1 cellular context compared by ENCODE assay signal in the genomic region with DNA sequence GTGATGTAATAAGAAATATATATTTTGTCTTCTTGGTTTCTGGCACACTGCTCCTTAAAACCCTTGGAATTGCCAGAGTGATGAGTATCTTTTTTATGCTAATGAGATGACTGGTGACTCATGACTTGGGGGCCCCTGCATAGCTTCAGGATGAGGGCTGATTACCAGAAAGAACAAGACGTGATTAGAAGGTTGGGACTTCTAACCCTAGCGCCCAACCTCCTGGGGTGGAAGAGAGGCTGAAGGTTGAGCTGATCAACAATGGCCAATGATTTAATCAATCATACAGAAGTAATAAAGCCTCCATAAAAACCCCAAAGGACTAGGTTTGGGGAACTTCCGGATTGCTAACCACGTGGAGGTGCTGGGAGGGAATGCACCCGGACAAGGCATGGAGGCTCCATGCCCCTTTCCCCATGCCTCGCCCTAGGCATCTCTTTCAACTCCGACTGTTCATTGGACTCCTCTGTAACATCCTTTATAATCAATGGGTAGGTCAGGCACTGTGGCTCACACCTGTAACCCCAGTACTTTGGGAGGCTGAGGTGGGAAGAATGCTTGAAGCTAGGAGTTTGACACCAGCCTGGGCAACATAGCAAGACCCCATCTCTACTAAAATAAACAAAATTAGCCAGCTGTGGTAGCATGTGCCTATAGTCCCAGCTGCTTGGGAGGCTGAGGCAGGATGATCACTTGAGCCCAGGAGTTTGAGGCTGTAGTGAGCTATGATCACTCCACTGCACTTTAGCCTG.
TF ChIP-seq lines count a peak whose summit lies in the region.

No MANE protein-coding gene starts in this region.

TF ChIP-seq in K562, 482 proteins besides CTCF, POLR2A, EP300 and RAD21 (continued from another document):
- TF ChIP-seq, protein P1, sequence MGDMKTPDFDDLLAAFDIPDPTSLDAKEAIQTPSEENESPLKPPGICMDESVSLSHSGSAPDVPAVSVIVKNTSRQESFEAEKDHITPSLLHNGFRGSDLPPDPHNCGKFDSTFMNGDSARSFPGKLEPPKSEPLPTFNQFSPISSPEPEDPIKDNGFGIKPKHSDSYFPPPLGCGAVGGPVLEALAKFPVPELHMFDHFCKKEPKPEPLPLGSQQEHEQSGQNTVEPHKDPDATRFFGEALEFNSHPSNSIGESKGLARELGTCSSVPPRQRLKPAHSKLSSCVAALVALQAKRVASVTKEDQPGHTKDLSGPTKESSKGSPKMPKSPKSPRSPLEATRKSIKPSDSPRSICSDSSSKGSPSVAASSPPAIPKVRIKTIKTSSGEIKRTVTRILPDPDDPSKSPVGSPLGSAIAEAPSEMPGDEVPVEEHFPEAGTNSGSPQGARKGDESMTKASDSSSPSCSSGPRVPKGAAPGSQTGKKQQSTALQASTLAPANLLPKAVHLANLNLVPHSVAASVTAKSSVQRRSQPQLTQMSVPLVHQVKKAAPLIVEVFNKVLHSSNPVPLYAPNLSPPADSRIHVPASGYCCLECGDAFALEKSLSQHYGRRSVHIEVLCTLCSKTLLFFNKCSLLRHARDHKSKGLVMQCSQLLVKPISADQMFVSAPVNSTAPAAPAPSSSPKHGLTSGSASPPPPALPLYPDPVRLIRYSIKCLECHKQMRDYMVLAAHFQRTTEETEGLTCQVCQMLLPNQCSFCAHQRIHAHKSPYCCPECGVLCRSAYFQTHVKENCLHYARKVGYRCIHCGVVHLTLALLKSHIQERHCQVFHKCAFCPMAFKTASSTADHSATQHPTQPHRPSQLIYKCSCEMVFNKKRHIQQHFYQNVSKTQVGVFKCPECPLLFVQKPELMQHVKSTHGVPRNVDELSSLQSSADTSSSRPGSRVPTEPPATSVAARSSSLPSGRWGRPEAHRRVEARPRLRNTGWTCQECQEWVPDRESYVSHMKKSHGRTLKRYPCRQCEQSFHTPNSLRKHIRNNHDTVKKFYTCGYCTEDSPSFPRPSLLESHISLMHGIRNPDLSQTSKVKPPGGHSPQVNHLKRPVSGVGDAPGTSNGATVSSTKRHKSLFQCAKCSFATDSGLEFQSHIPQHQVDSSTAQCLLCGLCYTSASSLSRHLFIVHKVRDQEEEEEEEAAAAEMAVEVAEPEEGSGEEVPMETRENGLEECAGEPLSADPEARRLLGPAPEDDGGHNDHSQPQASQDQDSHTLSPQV (IDR thresholded peaks at IDR 0.05), result peak; percentile 44; the same call in 1 of the 2 replicates
- no peak for TF ChIP-seq ZNF217 (CRISPR knock-in tag; IDR thresholded peaks at IDR 0.05)
- TF ChIP-seq TEAD2 (tag; IDR thresholded peaks at IDR 0.05), result no peak
- TF ChIP-seq NR3C1 (CRISPR knock-in tag; IDR thresholded peaks at IDR 0.05), result no peak
- TF ChIP-seq JUND (IDR thresholded peaks at IDR 0.05; ENCODE audit: borderline replicate concordance, low read depth, low read length), result peak; percentile 94
- TF ChIP-seq JUND (tag; IDR thresholded peaks at IDR 0.05; ENCODE audit: borderline replicate concordance, low read depth, low read length), result peak; percentile 92; the same call in 2 of the 3 replicates
- no peak for TF ChIP-seq HOXB6 (CRISPR knock-in tag; IDR thresholded peaks at IDR 0.05; ENCODE audit: borderline replicate concordance)
- no peak for TF ChIP-seq NR4A1 (CRISPR knock-in tag; IDR thresholded peaks at IDR 0.05)
- 0 out of 2 replicates have a peak, but pooled peaks have one; percentile 47 for TF ChIP-seq NR4A1 (tag; IDR thresholded peaks at IDR 0.05)
- 0 out of 2 replicates have a peak, but pooled peaks have one; percentile 33 for TF ChIP-seq JUNB (CRISPR knock-in tag; conservative IDR thresholded peaks at IDR 0.05)
- no peak for TF ChIP-seq NFRKB (IDR thresholded peaks at IDR 0.05; ENCODE audit: low read depth)
- no peak for TF ChIP-seq ZNF165 (CRISPR knock-in tag; IDR thresholded peaks at IDR 0.05; ENCODE audit: borderline replicate concordance)
- no peak for TF ChIP-seq NCOA6 (IDR thresholded peaks at IDR 0.05)
- 0 out of 2 replicates have a peak, but pooled peaks have one; percentile 17 for TF ChIP-seq CXXC5 (CRISPR knock-in tag; IDR thresholded peaks at IDR 0.05)
- no peak for TF ChIP-seq RFX1 (IDR thresholded peaks at IDR 0.05)
- TF ChIP-seq TAL1 (IDR thresholded peaks at IDR 0.05), result no peak
- peak; percentile 92 for TF ChIP-seq L3MBTL2 (IDR thresholded peaks at IDR 0.05)
- TF ChIP-seq BCOR (IDR thresholded peaks at IDR 0.05), result peak; percentile 33; the same call in 1 of the 2 replicates
- TF ChIP-seq ZC3H4 (CRISPR knock-in tag; IDR thresholded peaks at IDR 0.05; ENCODE audit: borderline replicate concordance), result no peak
- no peak for TF ChIP-seq POLR2B (IDR thresholded peaks at IDR 0.05; ENCODE audit: low read depth, partially characterized antibody)
- TF ChIP-seq, protein P2, sequence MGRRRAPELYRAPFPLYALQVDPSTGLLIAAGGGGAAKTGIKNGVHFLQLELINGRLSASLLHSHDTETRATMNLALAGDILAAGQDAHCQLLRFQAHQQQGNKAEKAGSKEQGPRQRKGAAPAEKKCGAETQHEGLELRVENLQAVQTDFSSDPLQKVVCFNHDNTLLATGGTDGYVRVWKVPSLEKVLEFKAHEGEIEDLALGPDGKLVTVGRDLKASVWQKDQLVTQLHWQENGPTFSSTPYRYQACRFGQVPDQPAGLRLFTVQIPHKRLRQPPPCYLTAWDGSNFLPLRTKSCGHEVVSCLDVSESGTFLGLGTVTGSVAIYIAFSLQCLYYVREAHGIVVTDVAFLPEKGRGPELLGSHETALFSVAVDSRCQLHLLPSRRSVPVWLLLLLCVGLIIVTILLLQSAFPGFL (CRISPR knock-in tag; IDR thresholded peaks at IDR 0.05), result no peak
- no peak for TF ChIP-seq HLTF (IDR thresholded peaks at IDR 0.05)
- no peak for TF ChIP-seq RUNX1 (IDR thresholded peaks at IDR 0.05; ENCODE audit: low read depth)
- no peak for TF ChIP-seq ZZZ3 (IDR thresholded peaks at IDR 0.05)
- no peak for TF ChIP-seq NFE2 (IDR thresholded peaks at IDR 0.05; ENCODE audit: low read depth)
- no peak for TF ChIP-seq ZNF830 (CRISPR knock-in tag; IDR thresholded peaks at IDR 0.05)
- TF ChIP-seq, protein P3, sequence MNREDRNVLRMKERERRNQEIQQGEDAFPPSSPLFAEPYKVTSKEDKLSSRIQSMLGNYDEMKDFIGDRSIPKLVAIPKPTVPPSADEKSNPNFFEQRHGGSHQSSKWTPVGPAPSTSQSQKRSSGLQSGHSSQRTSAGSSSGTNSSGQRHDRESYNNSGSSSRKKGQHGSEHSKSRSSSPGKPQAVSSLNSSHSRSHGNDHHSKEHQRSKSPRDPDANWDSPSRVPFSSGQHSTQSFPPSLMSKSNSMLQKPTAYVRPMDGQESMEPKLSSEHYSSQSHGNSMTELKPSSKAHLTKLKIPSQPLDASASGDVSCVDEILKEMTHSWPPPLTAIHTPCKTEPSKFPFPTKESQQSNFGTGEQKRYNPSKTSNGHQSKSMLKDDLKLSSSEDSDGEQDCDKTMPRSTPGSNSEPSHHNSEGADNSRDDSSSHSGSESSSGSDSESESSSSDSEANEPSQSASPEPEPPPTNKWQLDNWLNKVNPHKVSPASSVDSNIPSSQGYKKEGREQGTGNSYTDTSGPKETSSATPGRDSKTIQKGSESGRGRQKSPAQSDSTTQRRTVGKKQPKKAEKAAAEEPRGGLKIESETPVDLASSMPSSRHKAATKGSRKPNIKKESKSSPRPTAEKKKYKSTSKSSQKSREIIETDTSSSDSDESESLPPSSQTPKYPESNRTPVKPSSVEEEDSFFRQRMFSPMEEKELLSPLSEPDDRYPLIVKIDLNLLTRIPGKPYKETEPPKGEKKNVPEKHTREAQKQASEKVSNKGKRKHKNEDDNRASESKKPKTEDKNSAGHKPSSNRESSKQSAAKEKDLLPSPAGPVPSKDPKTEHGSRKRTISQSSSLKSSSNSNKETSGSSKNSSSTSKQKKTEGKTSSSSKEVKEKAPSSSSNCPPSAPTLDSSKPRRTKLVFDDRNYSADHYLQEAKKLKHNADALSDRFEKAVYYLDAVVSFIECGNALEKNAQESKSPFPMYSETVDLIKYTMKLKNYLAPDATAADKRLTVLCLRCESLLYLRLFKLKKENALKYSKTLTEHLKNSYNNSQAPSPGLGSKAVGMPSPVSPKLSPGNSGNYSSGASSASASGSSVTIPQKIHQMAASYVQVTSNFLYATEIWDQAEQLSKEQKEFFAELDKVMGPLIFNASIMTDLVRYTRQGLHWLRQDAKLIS (CRISPR knock-in tag; IDR thresholded peaks at IDR 0.05), result no peak
- TF ChIP-seq ZNF586 (CRISPR knock-in tag; conservative IDR thresholded peaks at IDR 0.05), result no peak
- no peak for TF ChIP-seq SPI1 (IDR thresholded peaks at IDR 0.05; ENCODE audit: borderline replicate concordance, low read depth, low read length)
- TF ChIP-seq FOXJ3 (CRISPR knock-in tag; IDR thresholded peaks at IDR 0.05), result no peak
- TF ChIP-seq TSC22D4 (tag; IDR thresholded peaks at IDR 0.05), result no peak
